Comparison of ENCODE assay signal across 15 cellular contexts in genomic region chr7:148746139-148746538, GRCh38.
"Had no signal": no experiment of that assay in that cellular context is flagged by ENCODE, and none has a peak within 500 bp of the region (broad histone marks: within the 10 kb centered on the region; RNA-seq: fewer than 3 reads in every experiment).

No MANE protein-coding gene starts in this region.

- H3K27me3 ChIP-seq: right lobe of liver had no signal

- H3K9me3 ChIP-seq: right lobe of liver had no signal

- H3K27ac Mint-ChIP-seq: activated CD4-positive, alpha-beta T cell treated with anti-CD3 and anti-CD28 coated beads, Interleukin-2, amount 10 ng/mL, durations not matched to agents 24 days and 14 days; stimulated activated naive CD8-positive, alpha-beta T cell treated with anti-CD3 and anti-CD28 coated beads, Interleukin-15, amount 100 ng/mL, for 72 hours; T-helper 1 cell treated with Interleukin-12 subunit alpha and Interleukin-12 subunit beta and Interleukin-4 antibody, amounts not matched to agents 30 μg/mL and 1 μg/mL, for 36 hours; type B pancreatic cell had no signal

- DNase-seq: activated CD4-positive, alpha-beta T cell treated with anti-CD3 and anti-CD28 coated beads, Interleukin-2, amount 10 ng/mL, durations not matched to agents 24 days and 14 days; activated CD8-positive, alpha-beta memory T cell treated with anti-CD3 and anti-CD28 coated beads for 24 hours; activated naive CD4-positive, alpha-beta T cell treated with anti-CD3 and anti-CD28 coated beads for 36 hours; caudate nucleus; hippocampal formation; kidney glomerular epithelial cell; right lobe of liver; stimulated activated naive CD8-positive, alpha-beta T cell treated with anti-CD3 and anti-CD28 coated beads, Interleukin-15, amount 100 ng/mL, for 72 hours had no signal

- H3K9me3 Mint-ChIP-seq: activated naive CD4-positive, alpha-beta T cell treated with anti-CD3 and anti-CD28 coated beads for 36 hours; activated T-helper 17 cell treated with anti-CD3 and anti-CD28 coated beads, Interleukin-2, amount 50 U/mL, for 72 hours had no signal

- H3K4me3 ChIP-seq: right lobe of liver, smooth muscle cell had no signal

- H3K4me3 Mint-ChIP-seq: activated CD4-positive, alpha-beta T cell treated with anti-CD3 and anti-CD28 coated beads, Interleukin-2, amount 10 ng/mL, durations not matched to agents 24 days and 14 days; activated naive CD4-positive, alpha-beta T cell treated with anti-CD3 and anti-CD28 coated beads for 36 hours; nephron; stimulated activated naive CD8-positive, alpha-beta T cell treated with anti-CD3 and anti-CD28 coated beads, Interleukin-15, amount 100 ng/mL, for 72 hours; T-helper 1 cell treated with Interleukin-12 subunit alpha and Interleukin-12 subunit beta and Interleukin-4 antibody, amounts not matched to agents 30 μg/mL and 1 μg/mL, for 36 hours; type B pancreatic cell had no signal

- H3K4me1 ChIP-seq: right lobe of liver had no signal

- H3K27ac ChIP-seq: right lobe of liver had no signal

- H3K4me2 ChIP-seq: smooth muscle cell had no signal

- FAIRE-seq: colon, endometrium had no signal

- H3K4me1 Mint-ChIP-seq: nephron had no signal

- H3K27me3 Mint-ChIP-seq: activated CD4-positive, alpha-beta T cell treated with anti-CD3 and anti-CD28 coated beads, Interleukin-2, amount 10 ng/mL, durations not matched to agents 24 days and 14 days; activated T-helper 17 cell treated with anti-CD3 and anti-CD28 coated beads, Interleukin-2, amount 50 U/mL, for 72 hours; stimulated activated naive CD8-positive, alpha-beta T cell treated with anti-CD3 and anti-CD28 coated beads, Interleukin-15, amount 100 ng/mL, for 72 hours; type B pancreatic cell had no signal
